ENCODE assay signal across 11 cellular contexts in genomic region chr5:128645582-128645981, GRCh38.
"Had no signal": no experiment of that assay in that cellular context is flagged by ENCODE, and none has a peak within 500 bp of the region (broad histone marks: within the 10 kb centered on the region; RNA-seq: fewer than 3 reads in every experiment).

No MANE protein-coding gene starts in this region.

- H3K36me3 ChIP-seq: breast epithelium, heart right ventricle, left ventricle myocardium inferior, spleen, tibial nerve, vagina had no signal

- H3K4me3 ChIP-seq: breast epithelium, heart right ventricle, left ventricle myocardium inferior, spleen, tibial nerve, vagina had no signal

- ATAC-seq: heart right ventricle; stimulated activated memory B cell treated with anti-CD40 and anti-IgM and Interleukin-4, amounts not matched to agents 10 μg/mL and 1 μg/mL and 100 μg/mL, for 72 hours had no signal

- DNase-seq: activated B cell treated with CpG ODN at 0.5 μM for 24 hours; endodermal cell; heart right ventricle; left ventricle myocardium inferior; mesendoderm; spleen; stimulated activated CD4-positive, alpha-beta T cell treated with anti-CD3 and anti-CD28 coated beads, Interleukin-1b, Interleukin-23, amount 100 ng/mL, for 48 hours had no signal

- H3K27me3 ChIP-seq: breast epithelium, heart right ventricle, spleen, tibial nerve, vagina had no signal
